8 cellular contexts compared by ENCODE assay signal in genomic region chr2:213119061-213119809, GRCh38. TPM values are rescaled to one million over a fixed set of nuclear protein-coding genes. Genes with fewer than 3 reads are reported as not detected.
DNase-seq lines count a peak whose midpoint lies in the region; ATAC-seq lines count a peak whose summit lies in the region.

No MANE protein-coding gene starts in this region.

- H3K27me3 Mint-ChIP-seq in CD4-positive, CD25-positive, alpha-beta regulatory T cell, result no peaks in the 10 kb centered on the region
- no peaks in the 10 kb centered on the region for H3K27me3 Mint-ChIP-seq in activated T-helper 17 cell treated with anti-CD3 and anti-CD28 coated beads, Interleukin-2, amount 50 U/mL, for 72 hours
- peaks cover 0 to 1% (median 0%) of the 10 kb centered on the region in 5 donors for H3K27me3 Mint-ChIP-seq in naive thymus-derived CD8-positive, alpha-beta T cell

- peaks cover 44 to 93% (median 80%) of the 10 kb centered on the region in 4 donors for H3K4me1 Mint-ChIP-seq in CD4-positive, CD25-positive, alpha-beta regulatory T cell
- peaks cover 10% of the 10 kb centered on the region for H3K4me1 Mint-ChIP-seq in activated T-helper 17 cell treated with anti-CD3 and anti-CD28 coated beads, Interleukin-2, amount 50 U/mL, for 72 hours
- peaks cover 16 to 71% (median 57%) of the 10 kb centered on the region in 4 donors for H3K4me1 Mint-ChIP-seq in naive thymus-derived CD8-positive, alpha-beta T cell

- peak overlapping the region; percentile 76 to 89 (median 78) for H3K4me3 Mint-ChIP-seq in CD4-positive, CD25-positive, alpha-beta regulatory T cell
- peak overlapping the region; percentile 48 for H3K4me3 Mint-ChIP-seq in activated T-helper 17 cell treated with anti-CD3 and anti-CD28 coated beads, Interleukin-2, amount 50 U/mL, for 72 hours
- peak overlapping the region; percentile 38 to 70 (median 56) for H3K4me3 Mint-ChIP-seq in naive thymus-derived CD8-positive, alpha-beta T cell

- POLR2A ChIA-PET in naive thymus-derived CD8-positive, alpha-beta T cell (lab: Charles Lee), result interaction anchor here (0.6 to 1.2 kb wide), 3 partner anchors 9 to 34 kb away, joined by 3 read pairs; no protein-coding TSS in a partner anchor

- H3K27ac Mint-ChIP-seq in CD4-positive, CD25-positive, alpha-beta regulatory T cell, result peak overlapping the region; percentile 85 to 99 (median 92)
- peak overlapping the region; percentile 73 for H3K27ac Mint-ChIP-seq in activated T-helper 17 cell treated with anti-CD3 and anti-CD28 coated beads, Interleukin-2, amount 50 U/mL, for 72 hours
- H3K27ac Mint-ChIP-seq in naive thymus-derived CD8-positive, alpha-beta T cell, result peak overlapping the region; percentile 32 to 88 (median 79)

- H3K27me3 ChIP-seq in CD4-positive, CD25-positive, alpha-beta regulatory T cell (ENCODE audit: control insufficient read depth, insufficient read depth, low read length), result no peaks in the 10 kb centered on the region

- H3K36me3 Mint-ChIP-seq in CD4-positive, CD25-positive, alpha-beta regulatory T cell, result peaks cover 6% of the 10 kb centered on the region
- no peaks in the 10 kb centered on the region for H3K36me3 Mint-ChIP-seq in activated T-helper 17 cell treated with anti-CD3 and anti-CD28 coated beads, Interleukin-2, amount 50 U/mL, for 72 hours (ENCODE audit: low read depth)
- H3K36me3 Mint-ChIP-seq in naive thymus-derived CD8-positive, alpha-beta T cell, result no peaks in the 10 kb centered on the region

- H3K9me3 Mint-ChIP-seq in CD4-positive, CD25-positive, alpha-beta regulatory T cell, result no peaks in the 10 kb centered on the region
- H3K9me3 Mint-ChIP-seq in activated T-helper 17 cell treated with anti-CD3 and anti-CD28 coated beads, Interleukin-2, amount 50 U/mL, for 72 hours, result no peaks in the 10 kb centered on the region
- no peaks in the 10 kb centered on the region for H3K9me3 Mint-ChIP-seq in naive thymus-derived CD8-positive, alpha-beta T cell

- peaks cover 99% of the 10 kb centered on the region for H3K4me1 ChIP-seq in CD4-positive, CD25-positive, alpha-beta regulatory T cell (ENCODE audit: control insufficient read depth, insufficient read depth, low read length, poor library complexity, severe bottlenecking)

- ATAC-seq in CD4-positive, CD25-positive, alpha-beta regulatory T cell (ENCODE audit: low read depth in 2 of 2), result peak; percentile 84 to 88
- peak; percentile 77 for ATAC-seq in GM19372 (IDR thresholded peaks at IDR 0.05; ENCODE audit: low read depth, unreplicated experiment)
- ATAC-seq in HG03378 (IDR thresholded peaks at IDR 0.05; ENCODE audit: unreplicated experiment), result peak; percentile 68
- ATAC-seq in activated T-helper 17 cell treated with anti-CD3 and anti-CD28 coated beads, Interleukin-2, amount 50 U/mL, for 72 hours (replicated peaks), result peak; percentile 90
- peak; percentile 79 to 80 for ATAC-seq in naive thymus-derived CD8-positive, alpha-beta T cell

- peak overlapping the region; percentile 95 for H3K27ac ChIP-seq in CD4-positive, CD25-positive, alpha-beta regulatory T cell (ENCODE audit: insufficient read depth, low read length, poor library complexity, severe bottlenecking)

- peak; percentile 33 to 88 (median 76) for DNase-seq in CD4-positive, CD25-positive, alpha-beta regulatory T cell
- peak in 4 of 10 donors; percentile 8 to 49 (median 38) for DNase-seq in naive thymus-derived CD8-positive, alpha-beta T cell
- no peak for DNase-seq in NCI-H524 treated with DMSO at 0.1 percent for 48 hours (lab: John Stamatoyannopoulos, UW)
- no peak for DNase-seq in cerebellar nuclear complex (lab: John Stamatoyannopoulos, UW)
- no peak for DNase-seq in superior temporal gyrus (ENCODE audit: extremely low spot score)

- no peaks in the 10 kb centered on the region for H3K9me3 ChIP-seq in CD4-positive, CD25-positive, alpha-beta regulatory T cell (ENCODE audit: control insufficient read depth in 2 of 2, low read length in 2 of 2)

- H3K36me3 ChIP-seq in CD4-positive, CD25-positive, alpha-beta regulatory T cell (ENCODE audit: control insufficient read depth, insufficient read depth, low read length), result no peaks in the 10 kb centered on the region

- peak overlapping the region; percentile 78 for H3K4me3 ChIP-seq in CD4-positive, CD25-positive, alpha-beta regulatory T cell (ENCODE audit: low read depth, low read length)

RNA-seq across cellular contexts. Expression of gene IKZF2, which starts 32.2 kb away (rescaled TPM):
- 225 TPM for total RNA-seq in CD4-positive, CD25-positive, alpha-beta regulatory T cell
- 10 to 100 TPM; 26.8 to 36.7 (median 33.7) TPM for polyA plus RNA-seq in CD4-positive, CD25-positive, alpha-beta regulatory T cell
- 10 to 100 TPM in 1 of 2 donors, 1 to 10 TPM in 1; 8.7 to 12.4 TPM for total RNA-seq in activated T-helper 17 cell treated with anti-CD3 and anti-CD28 coated beads, Interleukin-2, amount 50 U/mL, for 72 hours
- 10 to 100 TPM; 18.9 to 21.1 TPM for total RNA-seq in naive thymus-derived CD8-positive, alpha-beta T cell
- 1 to 10 TPM in 2 of 3 donors, under 1 TPM in 1; 0.85 to 2.9 (median 2.1) TPM for polyA plus RNA-seq in naive thymus-derived CD8-positive, alpha-beta T cell

Comparison
In these comparisons a context has a peak if more than half of its experiments do, and no peak if none do; other contexts are left out.
1. DNase-seq: peak in CD4-positive, CD25-positive, alpha-beta regulatory T cell (3 of 3); none in NCI-H524 treated with DMSO at 0.1 percent for 48 hours (single experiment), cerebellar nuclear complex (0 of 2) and superior temporal gyrus (single experiment).
2. RNA of gene IKZF2, which starts 32.2 kb away (total RNA-seq): 225 TPM in CD4-positive, CD25-positive, alpha-beta regulatory T cell (single experiment); 18.9 to 21.1 TPM in naive thymus-derived CD8-positive, alpha-beta T cell and 8.7 to 12.4 TPM in activated T-helper 17 cell treated with anti-CD3 and anti-CD28 coated beads, Interleukin-2, amount 50 U/mL, for 72 hours; every median in the first group is over 10 times any median in the second.
3. Peak in every context shown above with its lines, with median percentiles within 50 percentile points of each other: ATAC-seq, H3K27ac Mint-ChIP-seq and H3K4me3 Mint-ChIP-seq.